In the genomic region with DNA sequence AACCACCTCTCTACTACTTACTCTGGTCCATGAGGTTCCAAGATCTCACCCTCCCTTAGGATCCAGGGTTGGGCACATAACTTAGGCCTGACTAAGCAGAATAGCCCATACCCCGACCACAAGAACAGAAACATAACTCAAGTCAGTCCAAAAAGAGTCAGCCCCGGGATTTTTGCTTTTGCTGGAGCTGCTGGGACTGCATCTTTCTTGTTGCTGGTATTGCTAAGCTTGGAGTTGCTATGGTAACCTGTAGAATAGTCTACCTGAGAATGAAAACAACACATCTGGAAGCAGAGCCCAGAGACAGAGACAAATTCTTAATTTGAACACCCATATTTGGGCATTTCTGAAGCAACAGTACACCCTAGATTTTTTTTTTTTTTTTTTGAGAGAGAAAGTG, we compare ENCODE assay signal across 11 cellular contexts. TPM values are rescaled to one million over a fixed set of nuclear protein-coding genes. Genes with fewer than 3 reads are reported as not detected.
DNase-seq lines count a peak whose midpoint lies in the region; ATAC-seq and TF ChIP-seq lines count a peak whose summit lies in the region.
"Had no signal": no experiment of that assay in that cellular context is flagged by ENCODE, and none has a peak within 500 bp of the region (broad histone marks: within the 10 kb centered on the region; RNA-seq: fewer than 3 reads in every experiment).

No MANE protein-coding gene starts in this region.

- H3K4me3 ChIP-seq in mesenchymal stem cell (ENCODE audit: insufficient read depth in 1 of 2, low read depth in 1 of 2, low read length in 2 of 2), result no peak overlapping the region
- H3K4me3 ChIP-seq in esophagus muscularis mucosa, result no peak overlapping the region

- no peak overlapping the region for H4K91ac ChIP-seq in mesenchymal stem cell (ENCODE audit: low read length)

- H2BK12ac ChIP-seq in mesenchymal stem cell (ENCODE audit: low read length in 2 of 2), result no peak overlapping the region

- H3K14ac ChIP-seq in mesenchymal stem cell (ENCODE audit: low read length in 2 of 2), result no peak overlapping the region

- peak; percentile 20 for DNase-seq in DMS79 (lab: John Stamatoyannopoulos, UW)
- peak; percentile 53 for DNase-seq in HPDE6-E6E7 (ENCODE audit: extremely low spot score)
- peak; percentile 66 for DNase-seq in mesenchymal stem cell
- no peak for DNase-seq in substantia nigra (lab: John Stamatoyannopoulos, UW)
- no peak for DNase-seq in NCI-H2107 (lab: John Stamatoyannopoulos, UW)
- no peak for DNase-seq in esophagus muscularis mucosa (ENCODE audit: extremely low spot score)
- DNase-seq: activated CD4-positive, alpha-beta T cell treated with anti-CD3 and anti-CD28 coated beads for 48 hours; dermis blood vessel endothelial cell had no signal

- peaks cover 0 to 2% of the 10 kb centered on the region in 2 experiments for H3K36me3 ChIP-seq in mesenchymal stem cell (ENCODE audit: control insufficient read depth in 1 of 2, insufficient read depth in 2 of 2, low read depth in 1 of 2, low read length in 2 of 2)
- no peaks in the 10 kb centered on the region for H3K36me3 ChIP-seq in esophagus muscularis mucosa

- no peak overlapping the region for H4K8ac ChIP-seq in mesenchymal stem cell (ENCODE audit: low read length)

- WGBS in mesenchymal stem cell, result 0% methylated on average over 2 of the region's 2 CpGs
- WGBS in esophagus muscularis mucosa, result 50% methylated on average over 2 of the region's 2 CpGs

- H3K4me1 Mint-ChIP-seq in activated T-helper 17 cell treated with anti-CD3 and anti-CD28 coated beads, Interleukin-2, amount 50 U/mL, for 72 hours, result peaks cover 21% of the 10 kb centered on the region

- H2BK120ac ChIP-seq in mesenchymal stem cell (ENCODE audit: low read depth, low read length), result no peak overlapping the region

- peaks cover 3% of the 10 kb centered on the region for H3K4me1 ChIP-seq in mesenchymal stem cell (ENCODE audit: control insufficient read depth, insufficient read depth, low read depth, low read length)
- peaks cover 4 to 15% (median 11%) of the 10 kb centered on the region in 4 donors for H3K4me1 ChIP-seq in esophagus muscularis mucosa

- no peaks in the 10 kb centered on the region for H3K9me3 Mint-ChIP-seq in activated T-helper 17 cell treated with anti-CD3 and anti-CD28 coated beads, Interleukin-2, amount 50 U/mL, for 72 hours

- no peak overlapping the region for H3K18ac ChIP-seq in mesenchymal stem cell (ENCODE audit: low read depth in 1 of 2, low read length in 2 of 2)

- no peak for TF ChIP-seq EP300 in esophagus muscularis mucosa (IDR thresholded peaks at IDR 0.05)

- no peaks in the 10 kb centered on the region for H3K27me3 ChIP-seq in mesenchymal stem cell (ENCODE audit: control insufficient read depth in 1 of 2, insufficient read depth in 1 of 2, low read length in 2 of 2)
- H3K27me3 ChIP-seq in esophagus muscularis mucosa, result no peaks in the 10 kb centered on the region

- H3K79me1 ChIP-seq in mesenchymal stem cell (replicated peaks; ENCODE audit: low read length, poor library complexity, severe bottlenecking), result peaks cover 21% of the 10 kb centered on the region

- peaks cover 17% of the 10 kb centered on the region for H3K36me3 Mint-ChIP-seq in activated T-helper 17 cell treated with anti-CD3 and anti-CD28 coated beads, Interleukin-2, amount 50 U/mL, for 72 hours (ENCODE audit: low read depth)

- no peak overlapping the region for H2BK5ac ChIP-seq in mesenchymal stem cell (ENCODE audit: low read depth, low read length, poor library complexity, severe bottlenecking)

- peak overlapping the region; percentile 34 for H3K9ac ChIP-seq in mesenchymal stem cell (ENCODE audit: low read length)

- no peak overlapping the region for H2BK15ac ChIP-seq in mesenchymal stem cell (ENCODE audit: low read depth, poor library complexity, severe bottlenecking)

- ATAC-seq in activated T-helper 17 cell treated with anti-CD3 and anti-CD28 coated beads, Interleukin-2, amount 50 U/mL, for 72 hours (replicated peaks), result peak; percentile 42
- no peak for ATAC-seq in GM19328 (IDR thresholded peaks at IDR 0.05; ENCODE audit: unreplicated experiment)
- ATAC-seq: left lobe of liver had no signal

- no peak overlapping the region for H2AFZ ChIP-seq in mesenchymal stem cell (ENCODE audit: low read depth, low read length)

- no peak for TF ChIP-seq POLR2A in esophagus muscularis mucosa (IDR thresholded peaks at IDR 0.05; ENCODE audit: low read depth)

- no peak overlapping the region for H3K4me2 ChIP-seq in mesenchymal stem cell (ENCODE audit: low read length, poor library complexity, severe bottlenecking)

- no peaks in the 10 kb centered on the region for H3K27me3 Mint-ChIP-seq in activated T-helper 17 cell treated with anti-CD3 and anti-CD28 coated beads, Interleukin-2, amount 50 U/mL, for 72 hours

- no peak overlapping the region for H3K4me3 Mint-ChIP-seq in activated T-helper 17 cell treated with anti-CD3 and anti-CD28 coated beads, Interleukin-2, amount 50 U/mL, for 72 hours

- H3K27ac ChIP-seq in mesenchymal stem cell (ENCODE audit: low read length, poor library complexity, severe bottlenecking) (peak overlapping the region; percentile 10), substantia nigra (ENCODE audit: low read depth, low read length, poor library complexity, severe bottlenecking) (no peak overlapping the region), esophagus muscularis mucosa (replicated peaks in 1 of 4) (no peak overlapping the region)

- peak overlapping the region; percentile 72 for H3K27ac Mint-ChIP-seq in activated T-helper 17 cell treated with anti-CD3 and anti-CD28 coated beads, Interleukin-2, amount 50 U/mL, for 72 hours

- H3K9me3 ChIP-seq in mesenchymal stem cell (ENCODE audit: control insufficient read depth, low read length), result no peaks in the 10 kb centered on the region
- no peaks in the 10 kb centered on the region for H3K9me3 ChIP-seq in esophagus muscularis mucosa

- no peak overlapping the region for H3K23ac ChIP-seq in mesenchymal stem cell (ENCODE audit: low read length in 2 of 2)

- H3K4ac ChIP-seq in mesenchymal stem cell (ENCODE audit: low read depth in 1 of 2, low read length in 2 of 2), result no peak overlapping the region

- intact Hi-C loops in esophagus muscularis mucosa (cut with DNase I), result no loop called here

- no peak overlapping the region for H2AK5ac ChIP-seq in mesenchymal stem cell (ENCODE audit: low read length, severe bottlenecking)

- no peak for TF ChIP-seq CTCF in esophagus muscularis mucosa (IDR thresholded peaks at IDR 0.05)

RNA-seq across cellular contexts. Expression of a gene that starts 6.5 kb away (rescaled TPM):
- 10 to 100 TPM; 33.8 to 34.0 TPM for total RNA-seq in activated T-helper 17 cell treated with anti-CD3 and anti-CD28 coated beads, Interleukin-2, amount 50 U/mL, for 72 hours
- polyA plus RNA-seq in mesenchymal stem cell (2013, experiment 1 of 2), result 13.0 TPM
- polyA plus RNA-seq in mesenchymal stem cell (2013, experiment 2 of 2), result 12.6 TPM
- 10 to 100 TPM; 45.7 to 76.7 (median 69.8) TPM for total RNA-seq in esophagus muscularis mucosa

RNA-seq across cellular contexts. Expression of a gene that starts 19.5 kb away (rescaled TPM):
- total RNA-seq in activated T-helper 17 cell treated with anti-CD3 and anti-CD28 coated beads, Interleukin-2, amount 50 U/mL, for 72 hours, result 10 to 100 TPM; 14.5 to 23.7 TPM
- 55.2 TPM for polyA plus RNA-seq in mesenchymal stem cell (2013, experiment 1 of 2)
- polyA plus RNA-seq in mesenchymal stem cell (2013, experiment 2 of 2), result 56.7 TPM
- 100 to 1,000 TPM in 2 of 4 donors, 10 to 100 TPM in 2; 57.7 to 111 (median 85.6) TPM for total RNA-seq in esophagus muscularis mucosa

Comparison
In these comparisons a context has a peak if more than half of its experiments do, and no peak if none do; other contexts are left out.
1. DNase-seq: peak in DMS79 (single experiment), HPDE6-E6E7 (single experiment) and mesenchymal stem cell (single experiment); none in substantia nigra (0 of 49), NCI-H2107 (single experiment) and esophagus muscularis mucosa (single experiment).